In genomic region chr17:12665263-12666210, GRCh38 we compare ENCODE assay signal across 10 cellular contexts. TPM values are rescaled to one million over a fixed set of nuclear protein-coding genes. Genes with fewer than 3 reads are reported as not detected.
DNase-seq lines count a peak whose midpoint lies in the region; ATAC-seq and TF ChIP-seq lines count a peak whose summit lies in the region.
"Had no signal": no experiment of that assay in that cellular context is flagged by ENCODE, and none has a peak within 500 bp of the region (broad histone marks: within the 10 kb centered on the region; RNA-seq: fewer than 3 reads in every experiment).

MYOCD (plus strand) TSS chr17:12665890; CDS start chr17:12666189, 299 bp downstream.

- H3K9ac ChIP-seq in colonic mucosa (ENCODE audit: low read depth in 2 of 2, low read length in 2 of 2) (peak within 1 kb of the TSS; percentile 12 to 47), liver (ENCODE audit: low read depth in 1 of 2, low read length in 2 of 2) (no peak within 1 kb of the TSS)

- TF ChIP-seq RAD21 in liver (IDR thresholded peaks at IDR 0.05): peak in 1 of 2 donors; percentile 9

- WGBS in liver: 3% methylated on average over 78 of the region's 78 CpGs

- intact Hi-C loops in colonic mucosa (cut with DNase I): loop anchor here (5.0 to 10.0 kb wide), 3 partner anchors 118 to 481 kb away; no protein-coding TSS in a partner anchor
- intact Hi-C loops in upper lobe of right lung (cut with DNase I): no loop called here

- TF ChIP-seq CTCF in colonic mucosa (IDR thresholded peaks at IDR 0.05) (no peak), liver (IDR thresholded peaks at IDR 0.05; ENCODE audit: low read depth, low read length, missing input control) (no peak), upper lobe of right lung (IDR thresholded peaks at IDR 0.05) (no peak)

- H3K4me3 ChIP-seq in colonic mucosa: peak within 1 kb of the TSS; percentile 41
- H3K4me3 ChIP-seq in liver (ENCODE audit: low read depth in 1 of 3, low read length in 3 of 3): peak within 1 kb of the TSS in 2 of 3 donors; percentile 38 to 40
- H3K4me3 ChIP-seq in upper lobe of right lung: peak within 1 kb of the TSS; percentile 51

- H3K36me3 ChIP-seq in colonic mucosa: no peaks in the 10 kb centered on the region
- H3K36me3 ChIP-seq in liver (ENCODE audit: control insufficient read depth in 4 of 4, insufficient read depth in 3 of 4, low read depth in 1 of 4, low read length in 3 of 4): no peaks in the 10 kb centered on the region
- H3K36me3 ChIP-seq in upper lobe of right lung: no peaks in the 10 kb centered on the region

- peak within 1 kb of the TSS; percentile 53 for H3K27ac ChIP-seq in colonic mucosa
- no peak within 1 kb of the TSS for H3K27ac ChIP-seq in liver (ENCODE audit: low read depth in 1 of 2, low read length in 2 of 2)
- H3K27ac ChIP-seq in upper lobe of right lung: peak within 1 kb of the TSS; percentile 6
- H3K27ac ChIP-seq: C4-2B had no signal

- H3K9me3 ChIP-seq in colonic mucosa: no peaks in the 10 kb centered on the region
- no peaks in the 10 kb centered on the region for H3K9me3 ChIP-seq in liver (ENCODE audit: control insufficient read depth in 4 of 4, low read length in 3 of 4)
- H3K9me3 ChIP-seq in upper lobe of right lung: no peaks in the 10 kb centered on the region

- DNase-seq in NCI-H82 (lab: John Stamatoyannopoulos, UW) (peak; percentile 63), NCI-H82 treated with DMSO at 0.1 percent for 48 hours (lab: John Stamatoyannopoulos, UW; ENCODE audit: unreplicated experiment) (no peak), colonic mucosa (peak; percentile 19), upper lobe of right lung (peak; percentile 65), Ammon's horn (ENCODE audit: low spot score) (no peak), MV-4-11 (lab: John Stamatoyannopoulos, UW) (no peak), SW 1271 (lab: John Stamatoyannopoulos, UW) (no peak)
- DNase-seq: NCI-H187 treated with DMSO at 0.1 percent for 48 hours had no signal

- peak; percentile 50 for ATAC-seq in upper lobe of right lung

- no peaks in the 10 kb centered on the region for H3K4me1 ChIP-seq in colonic mucosa
- peaks cover 4 to 12% (median 8%) of the 10 kb centered on the region in 4 donors for H3K4me1 ChIP-seq in liver (ENCODE audit: control insufficient read depth in 4 of 4, insufficient read depth in 4 of 4, low read length in 3 of 4)
- H3K4me1 ChIP-seq in upper lobe of right lung: no peaks in the 10 kb centered on the region

- H3K27me3 ChIP-seq in colonic mucosa (peaks cover 24% of the 10 kb centered on the region), liver (ENCODE audit: control insufficient read depth in 4 of 4, insufficient read depth in 4 of 4, low read length in 3 of 4) (peaks cover 0 to 34% (median 7%) of the 10 kb centered on the region in 4 donors), upper lobe of right lung (peaks cover 49% of the 10 kb centered on the region)

TF ChIP-seq in liver, 16 proteins besides CTCF, POLR2A, EP300 and RAD21:
- no peak for TF ChIP-seq SP1 (IDR thresholded peaks at IDR 0.05)

RNA-seq across cellular contexts. Expression of gene MYOCD, which starts in this region (rescaled TPM):
- total RNA-seq in colonic mucosa (10 to 100 TPM in 1 of 2 donors, 1 to 10 TPM in 1; 1.1 to 20.5 TPM), liver (under 1 TPM; 0.05 to 0.59 TPM), upper lobe of right lung (4.1 TPM)
- polyA plus RNA-seq in liver: under 1 TPM; 0.14 to 0.31 TPM

Comparison
In these comparisons a context has a peak if more than half of its experiments do, and no peak if none do; other contexts are left out.
1. DNase-seq: peak in NCI-H82 (single experiment), colonic mucosa (single experiment) and upper lobe of right lung (single experiment); none in NCI-H82 treated with DMSO at 0.1 percent for 48 hours (single experiment), Ammon's horn (single experiment), MV-4-11 (single experiment) and SW 1271 (0 of 2).
2. H3K27ac ChIP-seq: peak in colonic mucosa (single experiment) and upper lobe of right lung (single experiment); none in liver (0 of 2).
3. H3K9ac ChIP-seq: peak in colonic mucosa (2 of 2); none in liver (0 of 2).
4. Peak in every context shown above with its lines, with median percentiles within 50 percentile points of each other: H3K4me3 ChIP-seq.